In the genomic region with DNA sequence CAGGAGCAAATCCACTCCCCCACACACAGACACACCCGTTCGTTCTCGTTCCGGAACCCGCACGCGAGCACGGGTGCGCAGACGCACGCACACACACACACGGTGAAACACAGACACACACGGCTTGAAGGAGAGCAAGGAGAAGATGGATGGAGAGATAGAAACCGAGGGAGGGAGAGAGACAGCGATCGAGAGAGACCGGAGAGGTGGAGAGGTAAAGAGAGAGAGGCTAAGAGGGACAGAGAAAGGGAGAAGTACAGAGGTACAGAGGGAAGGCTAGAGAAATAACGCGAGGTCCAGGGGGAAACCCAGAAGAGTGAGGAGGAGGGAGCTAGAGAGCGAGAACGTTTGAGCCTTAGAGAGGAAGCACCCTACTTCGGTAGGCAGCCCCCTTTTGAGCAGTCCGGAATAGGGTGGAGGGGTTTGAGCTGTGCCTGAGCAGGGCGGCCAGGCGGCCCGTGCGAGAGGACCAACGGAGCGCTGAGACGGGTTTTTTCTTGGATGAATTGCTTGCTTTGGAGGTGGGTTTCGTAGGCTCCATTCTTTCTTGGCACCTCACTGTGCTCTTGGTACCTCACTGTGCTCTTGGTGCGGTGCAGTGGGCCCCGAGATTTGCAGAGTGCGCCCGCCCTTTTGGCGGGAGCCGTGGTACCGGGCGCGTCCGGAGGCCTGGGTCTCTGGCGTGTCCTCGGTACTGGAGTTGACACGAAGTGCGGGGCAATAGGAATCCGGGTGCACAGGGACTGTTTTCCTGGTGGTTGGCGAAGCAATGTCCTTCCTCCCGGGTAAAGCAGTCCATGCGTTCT, we compare ENCODE assay signal across 8 cellular contexts.
DNase-seq lines count a peak whose midpoint lies in the region; ATAC-seq and TF ChIP-seq lines count a peak whose summit lies in the region.

No MANE protein-coding gene starts in this region.

- H3K36me3 ChIP-seq in BJ (ENCODE audit: control insufficient read depth, insufficient read depth, low read length), result no peaks in the 10 kb centered on the region

- CTCF ChIA-PET in BJ (lab: Yijun Ruan, JAX), result no interaction called here
- CTCF ChIA-PET in activated CD8-positive, alpha-beta T cell treated with anti-CD3 and anti-CD28 coated beads for 36 hours (lab: Charles Lee), result no interaction called here

- peak; percentile 2; the same call in 1 of the 2 replicates for TF ChIP-seq CTCF in BJ (IDR thresholded peaks at IDR 0.05; ENCODE audit: insufficient read depth, low read depth, low read length)
- TF ChIP-seq CTCF in GM20000 (IDR thresholded peaks at IDR 0.05; ENCODE audit: extremely low read depth, missing control alignments), result no peak
- TF ChIP-seq CTCF in activated CD8-positive, alpha-beta T cell treated with anti-CD3 and anti-CD28 coated beads for 36 hours (IDR thresholded peaks at IDR 0.05), result no peak
- TF ChIP-seq CTCF in neural crest cell (conservative IDR thresholded peaks at IDR 0.05), result no peak

- peaks cover 48% of the 10 kb centered on the region for H3K27me3 Mint-ChIP-seq in activated CD8-positive, alpha-beta T cell treated with anti-CD3 and anti-CD28 coated beads for 36 hours
- H3K27me3 Mint-ChIP-seq in neural crest cell (ENCODE audit: low read depth), result peaks cover 51% of the 10 kb centered on the region

- H3K4me1 Mint-ChIP-seq in activated CD8-positive, alpha-beta T cell treated with anti-CD3 and anti-CD28 coated beads for 36 hours (ENCODE audit: low read depth), result peaks cover 24% of the 10 kb centered on the region
- peaks cover 26% of the 10 kb centered on the region for H3K4me1 Mint-ChIP-seq in neural crest cell

- POLR2A ChIA-PET in BJ (lab: Charles Lee), result no interaction called here
- POLR2A ChIA-PET in activated CD8-positive, alpha-beta T cell treated with anti-CD3 and anti-CD28 coated beads for 36 hours (lab: Charles Lee), result no interaction called here

- no peaks in the 10 kb centered on the region for H3K9me3 Mint-ChIP-seq in activated CD8-positive, alpha-beta T cell treated with anti-CD3 and anti-CD28 coated beads for 36 hours
- no peaks in the 10 kb centered on the region for H3K9me3 Mint-ChIP-seq in neural crest cell

- H3K27ac Mint-ChIP-seq in activated CD8-positive, alpha-beta T cell treated with anti-CD3 and anti-CD28 coated beads for 36 hours, result peak overlapping the region; percentile 53
- H3K27ac Mint-ChIP-seq in neural crest cell (ENCODE audit: unreplicated experiment), result peak overlapping the region; percentile 9

- peak overlapping the region; percentile 44 for H3K4me3 ChIP-seq in BJ (ENCODE audit: low read depth, low read length)

- peak; percentile 78 for ATAC-seq in activated CD8-positive, alpha-beta T cell treated with anti-CD3 and anti-CD28 coated beads for 36 hours
- ATAC-seq in HG03175 (IDR thresholded peaks at IDR 0.05; ENCODE audit: unreplicated experiment), result no peak

- DNase-seq in BJ (ENCODE audit: low read depth), result no peak
- DNase-seq in GM20000 (ENCODE audit: low spot score), result peak; percentile 33
- peak; percentile 53 for DNase-seq in NCI-H345 treated with DMSO at 0.1 percent for 48 hours (lab: John Stamatoyannopoulos, UW; ENCODE audit: unreplicated experiment)
- DNase-seq in activated CD8-positive, alpha-beta T cell treated with anti-CD3 and anti-CD28 coated beads for 36 hours, result peak; percentile 54
- peak; percentile 51 for DNase-seq in fibroblast of peridontal ligament (ENCODE audit: extremely low read depth)
- DNase-seq in neural crest cell (ENCODE audit: low read depth, low spot score), result no peak
- DNase-seq in NCI-H128 (lab: John Stamatoyannopoulos, UW; ENCODE audit: unreplicated experiment), result no peak

- H3K27me3 ChIP-seq in BJ (ENCODE audit: control insufficient read depth, insufficient read depth, low read length), result no peaks in the 10 kb centered on the region

- peak overlapping the region; percentile 85 for H3K4me3 Mint-ChIP-seq in activated CD8-positive, alpha-beta T cell treated with anti-CD3 and anti-CD28 coated beads for 36 hours
- peak overlapping the region; percentile 91 for H3K4me3 Mint-ChIP-seq in neural crest cell

- intact Hi-C loops in activated CD8-positive, alpha-beta T cell treated with anti-CD3 and anti-CD28 coated beads for 36 hours (cut with micrococcal nuclease), result no loop called here

- H3K36me3 Mint-ChIP-seq in activated CD8-positive, alpha-beta T cell treated with anti-CD3 and anti-CD28 coated beads for 36 hours (ENCODE audit: low read depth), result no peaks in the 10 kb centered on the region
- no peaks in the 10 kb centered on the region for H3K36me3 Mint-ChIP-seq in neural crest cell (ENCODE audit: low read depth)

Comparison
In these comparisons a context has a peak if more than half of its experiments do, and no peak if none do; other contexts are left out.
1. DNase-seq: peak in GM20000 (single experiment), NCI-H345 treated with DMSO at 0.1 percent for 48 hours (single experiment), activated CD8-positive, alpha-beta T cell treated with anti-CD3 and anti-CD28 coated beads for 36 hours (single experiment) and fibroblast of peridontal ligament (single experiment); none in BJ (single experiment), neural crest cell (single experiment) and NCI-H128 (single experiment).